ENCODE assay signal across 23 cellular contexts in genomic region chr1:207898836-207899235, GRCh38. TPM values are rescaled to one million over a fixed set of nuclear protein-coding genes. Genes with fewer than 3 reads are reported as not detected.
DNase-seq lines count a peak whose midpoint lies in the region; ATAC-seq and TF ChIP-seq lines count a peak whose summit lies in the region.
"Had no signal": no experiment of that assay in that cellular context is flagged by ENCODE, and none has a peak within 500 bp of the region (broad histone marks: within the 10 kb centered on the region; RNA-seq: fewer than 3 reads in every experiment).

No MANE protein-coding gene starts in this region.

- H3K36me3 ChIP-seq in esophagus muscularis mucosa = peaks cover 0 to 23% (median 0%) of the 10 kb centered on the region in 4 donors
- peaks cover 0 to 45% (median 26%) of the 10 kb centered on the region in 5 donors for H3K36me3 ChIP-seq in subcutaneous abdominal adipose tissue (ENCODE audit: control insufficient read depth in 5 of 5, insufficient read depth in 5 of 5, low read length in 5 of 5)
- no peaks in the 10 kb centered on the region for H3K36me3 ChIP-seq in hepatocyte (replicated peaks; ENCODE audit: insufficient read depth, low read depth)
- H3K36me3 ChIP-seq: BLaER1 treated with 17β-estradiol and CSF1 and Interleukin-3, amounts not matched to agents 10 nM and 100 nM had no signal

- H2AFZ ChIP-seq in H9 (ENCODE audit: low read length) (no peak overlapping the region), hepatocyte (no peak overlapping the region)
- H2AFZ ChIP-seq: PC-9 had no signal

- H4K8ac ChIP-seq in H9 (replicated peaks; ENCODE audit: insufficient read length, low read depth, low read length) = no peak overlapping the region

- no peak overlapping the region; a peak in 1 of 7 replicates for H3K27ac Mint-ChIP-seq in H9
- H3K27ac Mint-ChIP-seq: CD4-positive, alpha-beta T cell; HFFc6 had no signal

- no peak overlapping the region for H4K91ac ChIP-seq in H9 (ENCODE audit: insufficient read length, low read depth, low read length)

- H3K27me3 ChIP-seq in right cardiac atrium (ENCODE audit: control insufficient read depth, insufficient read depth) = no peaks in the 10 kb centered on the region
- H3K27me3 ChIP-seq in esophagus muscularis mucosa = no peaks in the 10 kb centered on the region
- H3K27me3 ChIP-seq in subcutaneous abdominal adipose tissue (ENCODE audit: control insufficient read depth in 5 of 5, insufficient read depth in 4 of 5, low read length in 5 of 5) = peaks cover 0 to 3% (median 0%) of the 10 kb centered on the region in 5 donors
- H3K27me3 ChIP-seq in H9 (ENCODE audit: insufficient read depth, low read length) = no peaks in the 10 kb centered on the region
- peaks cover 10% of the 10 kb centered on the region for H3K27me3 ChIP-seq in hepatocyte
- H3K27me3 ChIP-seq: BLaER1 treated with 17β-estradiol and CSF1 and Interleukin-3, amounts not matched to agents 10 nM and 100 nM had no signal

- no peak overlapping the region for H2BK120ac ChIP-seq in H9 (ENCODE audit: low read depth, low read length, poor library complexity, severe bottlenecking)

- no peak for TF ChIP-seq POLR2A in esophagus muscularis mucosa (IDR thresholded peaks at IDR 0.05; ENCODE audit: low read depth)

- no peak for DNase-seq in right cardiac atrium
- no peak for DNase-seq in left cardiac atrium
- DNase-seq in esophagus muscularis mucosa (ENCODE audit: extremely low spot score) = no peak
- no peak for DNase-seq in H9
- no peak for DNase-seq in hepatocyte (ENCODE audit: low spot score)
- DNase-seq: AML-193; CD4-positive, alpha-beta T cell; H7; HFFc6; MM.1S; NCI-H1048; NCI-H1417; NCI-H1694; NCI-H2029 treated with DMSO at 0.1 percent for 48 hours; NCI-H446 treated with DMSO at 0.1 percent for 48 hours; NCI-H526 treated with DMSO at 0.1 percent for 48 hours; PC-9; SHP77 had no signal

- H3K4me2 ChIP-seq in H9 (ENCODE audit: insufficient read depth, insufficient read length, low read length) (no peak overlapping the region), hepatocyte (no peak overlapping the region)
- H3K4me2 ChIP-seq: A549; BLaER1 treated with 17β-estradiol and CSF1 and Interleukin-3, amounts not matched to agents 10 nM and 100 nM; KMS-11; PC-9 had no signal

- TF ChIP-seq CTCF in esophagus muscularis mucosa (IDR thresholded peaks at IDR 0.05) (no peak), H9 (conservative IDR thresholded peaks at IDR 0.05) (no peak), hepatocyte (IDR thresholded peaks at IDR 0.05; ENCODE audit: poor library complexity) (no peak)

- no peaks in the 10 kb centered on the region for H3K36me3 Mint-ChIP-seq in H9 (ENCODE audit: insufficient read depth in 1 of 3, low read depth in 3 of 3)

- H3K79me2 ChIP-seq in H9 (ENCODE audit: insufficient read depth, low read length) (no peaks in the 10 kb centered on the region), hepatocyte (no peaks in the 10 kb centered on the region)

- no peaks in the 10 kb centered on the region for H3K9me3 ChIP-seq in right cardiac atrium (ENCODE audit: control insufficient read depth, low read length)
- H3K9me3 ChIP-seq in esophagus muscularis mucosa = no peaks in the 10 kb centered on the region
- no peaks in the 10 kb centered on the region for H3K9me3 ChIP-seq in subcutaneous abdominal adipose tissue (ENCODE audit: control insufficient read depth in 5 of 5, low read length in 5 of 5)
- H3K9me3 ChIP-seq in H9 (ENCODE audit: control insufficient read depth, low read depth, low read length) = no peaks in the 10 kb centered on the region
- no peaks in the 10 kb centered on the region for H3K9me3 ChIP-seq in hepatocyte (ENCODE audit: low read depth)
- H3K9me3 ChIP-seq: A549; BLaER1 treated with 17β-estradiol and CSF1 and Interleukin-3, amounts not matched to agents 10 nM and 100 nM had no signal

- H2BK15ac ChIP-seq in H9 (ENCODE audit: low read depth, low read length) = no peak overlapping the region

- H4K5ac ChIP-seq in H9 (ENCODE audit: insufficient read length, low read depth, low read length) = no peak overlapping the region

- H3K27me3 Mint-ChIP-seq in H9 (ENCODE audit: low read depth) = peaks cover 5% of the 10 kb centered on the region; the same call in 1 of the 2 replicates
- H3K27me3 Mint-ChIP-seq: CD4-positive, alpha-beta T cell had no signal

- peaks cover 0 to 4% of the 10 kb centered on the region in 2 experiments; a peak in 3 of 4 replicates for H3K4me1 Mint-ChIP-seq in H9

- no peak overlapping the region for H3K14ac ChIP-seq in H9 (ENCODE audit: insufficient read depth, low read length)

- H2AK5ac ChIP-seq in H9 (ENCODE audit: insufficient read length, low read length) = no peak overlapping the region

- TF ChIP-seq EP300 in esophagus muscularis mucosa (IDR thresholded peaks at IDR 0.05) = no peak

- no peak overlapping the region for H3K4me3 ChIP-seq in right cardiac atrium (ENCODE audit: low read length)
- H3K4me3 ChIP-seq in esophagus muscularis mucosa = no peak overlapping the region
- H3K4me3 ChIP-seq in subcutaneous abdominal adipose tissue (ENCODE audit: low read depth in 1 of 5, low read length in 5 of 5) = no peak overlapping the region
- no peak overlapping the region for H3K4me3 ChIP-seq in hepatocyte
- H3K4me3 ChIP-seq: A549; BLaER1 treated with 17β-estradiol and CSF1 and Interleukin-3, amounts not matched to agents 10 nM and 100 nM; PC-9 had no signal

- no peak overlapping the region for H2BK12ac ChIP-seq in H9 (ENCODE audit: insufficient read length, low read depth, low read length)

- no peak overlapping the region for H2BK5ac ChIP-seq in H9 (ENCODE audit: insufficient read length, low read length)

- H3K4ac ChIP-seq in H9 (ENCODE audit: low read depth, low read length) = no peak overlapping the region

- H3K27ac ChIP-seq in right cardiac atrium (ENCODE audit: low read length) = peak overlapping the region; percentile 26
- H3K27ac ChIP-seq in esophagus muscularis mucosa (replicated peaks in 1 of 4) = peak overlapping the region; percentile 1 to 27 (median 18)
- H3K27ac ChIP-seq in subcutaneous abdominal adipose tissue (ENCODE audit: low read depth, low read length) = peak overlapping the region; percentile 59
- no peak overlapping the region for H3K27ac ChIP-seq in H9 (ENCODE audit: insufficient read length, low read depth, low read length)
- H3K27ac ChIP-seq in hepatocyte = no peak overlapping the region
- H3K27ac ChIP-seq: A549; BLaER1 treated with 17β-estradiol and CSF1 and Interleukin-3, amounts not matched to agents 10 nM and 100 nM; KMS-11; PC-9 had no signal

- H4K20me1 ChIP-seq in H9 (ENCODE audit: control insufficient read depth, insufficient read depth, insufficient read length) = no peaks in the 10 kb centered on the region
- H4K20me1 ChIP-seq in hepatocyte (ENCODE audit: insufficient read depth, poor library complexity, severe bottlenecking) = no peaks in the 10 kb centered on the region
- H4K20me1 ChIP-seq: BLaER1 treated with 17β-estradiol and CSF1 and Interleukin-3, amounts not matched to agents 10 nM and 100 nM had no signal

- H3K23ac ChIP-seq in H9 (ENCODE audit: insufficient read length, low read depth, low read length) = no peak overlapping the region

- H3K79me1 ChIP-seq in H9 (ENCODE audit: insufficient read depth, low read depth, low read length, poor library complexity, severe bottlenecking) = no peaks in the 10 kb centered on the region

- H3K9me2 ChIP-seq in hepatocyte (replicated peaks; ENCODE audit: insufficient read depth) = no peaks in the 10 kb centered on the region

- H3K4me1 ChIP-seq in right cardiac atrium (ENCODE audit: control insufficient read depth, insufficient read depth, low read length) (peaks cover 15% of the 10 kb centered on the region), esophagus muscularis mucosa (peaks cover 12 to 47% (median 28%) of the 10 kb centered on the region in 4 donors), subcutaneous abdominal adipose tissue (ENCODE audit: control insufficient read depth in 5 of 5, insufficient read depth in 5 of 5, low read length in 5 of 5) (peaks cover 11 to 81% (median 45%) of the 10 kb centered on the region in 5 donors), H9 (ENCODE audit: insufficient read depth, low read length) (no peaks in the 10 kb centered on the region), hepatocyte (ENCODE audit: insufficient read depth) (no peaks in the 10 kb centered on the region)
- H3K4me1 ChIP-seq: A549 had no signal

- no peak overlapping the region for H3K4me3 Mint-ChIP-seq in H9
- H3K4me3 Mint-ChIP-seq: CD4-positive, alpha-beta T cell; HFFc6 had no signal

- H2BK20ac ChIP-seq in H9 (ENCODE audit: low read depth, low read length, poor library complexity, severe bottlenecking) = no peak overlapping the region

- intact Hi-C loops in right cardiac atrium (cut with DNase I) = loop anchor here in 1 of 4 donors (5.0 kb wide), 1 partner anchor 63 kb away; no protein-coding TSS in a partner anchor
- intact Hi-C loops in left cardiac atrium (cut with DNase I) = loop anchor here in 1 of 2 donors (2.0 kb wide), 1 partner anchor 68 kb away; no protein-coding TSS in a partner anchor
- intact Hi-C loops in esophagus muscularis mucosa (cut with DNase I) = no loop called here

- ATAC-seq in right cardiac atrium (no peak), left cardiac atrium (no peak), HG03095 (IDR thresholded peaks at IDR 0.05; ENCODE audit: unreplicated experiment) (no peak)
- ATAC-seq: A549 had no signal

- no peaks in the 10 kb centered on the region for H3K23me2 ChIP-seq in H9 (ENCODE audit: insufficient read length, low read depth, low read length, poor library complexity, severe bottlenecking)

- H3K9ac ChIP-seq in subcutaneous abdominal adipose tissue (ENCODE audit: low read length in 5 of 5) (peak overlapping the region in 1 of 5 donors; percentile 35), H9 (ENCODE audit: extremely low read depth, insufficient read length, low read length) (no peak overlapping the region)
- H3K9ac ChIP-seq: BLaER1 treated with 17β-estradiol and CSF1 and Interleukin-3, amounts not matched to agents 10 nM and 100 nM; KMS-11 had no signal

- no peak overlapping the region for H3T11ph ChIP-seq in H9 (ENCODE audit: low read length)

- H3K56ac ChIP-seq in H9 (ENCODE audit: insufficient read length, low read depth, low read length) = no peak overlapping the region

- WGBS in right cardiac atrium = 40% methylated on average over 3 of the region's 3 CpGs
- WGBS in esophagus muscularis mucosa = 54% methylated on average over 3 of the region's 3 CpGs
- no CpG with 5 or more reads among the region's 3 CpGs for WGBS in H9 (ENCODE audit: extremely low coverage, insufficient read length, low lambda C conversion rate)
- 79% methylated on average over 3 of the region's 3 CpGs for WGBS in hepatocyte (ENCODE audit: low lambda C conversion rate, missing lambda C conversion rate)

- H3K9me3 Mint-ChIP-seq in H9 = no peaks in the 10 kb centered on the region
- H3K9me3 Mint-ChIP-seq: CD4-positive, alpha-beta T cell; HFFc6 had no signal

- no peak overlapping the region for H3K18ac ChIP-seq in H9 (ENCODE audit: insufficient read length, low read depth, low read length)

RNA-seq across cellular contexts. Expression of gene CD34, which starts 12.1 kb away (rescaled TPM):
- total RNA-seq in right cardiac atrium (100 to 1,000 TPM in 3 of 4 donors, 10 to 100 TPM in 1; 81.8 to 170 (median 123) TPM), left cardiac atrium (100 to 1,000 TPM; 101 to 115 TPM), esophagus muscularis mucosa (100 to 1,000 TPM in 2 of 4 donors, 10 to 100 TPM in 2; 70.2 to 136 (median 93.3) TPM), H9 (2021) (0.02 and 0.35 TPM in 2 replicates), hepatocyte (0.90 and 2.4 TPM in 2 replicates)
- polyA plus RNA-seq in right cardiac atrium (87.4 TPM), hepatocyte (1.3 and 2.4 TPM in 2 replicates)
- total RNA-seq: CD4-positive, alpha-beta T cell; H7; PC-9 had no signal

Comparison
In these comparisons a context has a peak if more than half of its experiments do, and no peak if none do; other contexts are left out.
1. H3K27ac ChIP-seq: peak in right cardiac atrium (single experiment), esophagus muscularis mucosa (4 of 4) and subcutaneous abdominal adipose tissue (single experiment); none in H9 (single experiment) and hepatocyte (single experiment).
2. RNA of gene CD34, which starts 12.1 kb away (total RNA-seq): 81.8 to 170 TPM in right cardiac atrium, 101 to 115 TPM in left cardiac atrium and 70.2 to 136 TPM in esophagus muscularis mucosa; 0.90 to 2.4 TPM in hepatocyte and 0.02 to 0.35 TPM in H9; every median in the first group is over 10 times any median in the second.